Comparison of ENCODE assay signal across 17 cellular contexts in genomic region chr5:7926296-7926695, GRCh38. TPM values are rescaled to one million over a fixed set of nuclear protein-coding genes. Genes with fewer than 3 reads are reported as not detected.
DNase-seq lines count a peak whose midpoint lies in the region; ATAC-seq and TF ChIP-seq lines count a peak whose summit lies in the region.
"Had no signal": no experiment of that assay in that cellular context is flagged by ENCODE, and none has a peak within 500 bp of the region (broad histone marks: within the 10 kb centered on the region; RNA-seq: fewer than 3 reads in every experiment).

No MANE protein-coding gene starts in this region.

- WGBS in GM23248 (ENCODE audit: low coverage in 1 of 2, low lambda C conversion rate in 2 of 2, missing lambda C conversion rate in 2 of 2), 2 experiments, result 9% methylated on average over 4 of the region's 4 CpGs
- WGBS in smooth muscle cell (ENCODE audit: low lambda C conversion rate), result 57% methylated on average over 4 of the region's 4 CpGs

- H3K27ac ChIP-seq in GM23248, result peak overlapping the region; percentile 92
- peak overlapping the region; percentile 31 for H3K27ac ChIP-seq in smooth muscle cell (ENCODE audit: low read depth)
- no peak overlapping the region for H3K27ac ChIP-seq in vagina
- H3K27ac ChIP-seq: PC-9, right lobe of liver had no signal

- no peak for TF ChIP-seq CTCF in smooth muscle cell (IDR thresholded peaks at IDR 0.05; ENCODE audit: borderline replicate concordance, insufficient read depth, poor library complexity, severe bottlenecking)
- no peak for TF ChIP-seq CTCF in vagina (IDR thresholded peaks at IDR 0.05)

- H2AFZ ChIP-seq in GM23248, result no peak overlapping the region
- H2AFZ ChIP-seq in smooth muscle cell (ENCODE audit: low read depth), result no peak overlapping the region
- H2AFZ ChIP-seq: PC-9 had no signal

- ATAC-seq in GM18861 (IDR thresholded peaks at IDR 0.05; ENCODE audit: unreplicated experiment), result no peak
- ATAC-seq: T-cell had no signal

- H3K9ac ChIP-seq in GM23248 (peak overlapping the region; percentile 75), smooth muscle cell (ENCODE audit: low read depth) (no peak overlapping the region)

- H3K4me3 ChIP-seq in GM23248, result 0 out of 2 replicates have a peak overlapping the region, but pooled peaks have one; percentile 24
- no peak overlapping the region for H3K4me3 ChIP-seq in smooth muscle cell
- H3K4me3 ChIP-seq in vagina, result no peak overlapping the region
- H3K4me3 ChIP-seq: PC-9, right lobe of liver had no signal

- DNase-seq in GM23248 (peak; percentile 97), T1000 (lab: John Stamatoyannopoulos, UW) (peak; percentile 58), fibroblast of the conjunctiva (ENCODE audit: low read depth) (peak; percentile 10), smooth muscle cell (lab: John Stamatoyannopoulos, UW; ENCODE audit: unreplicated experiment) (no peak), vagina (ENCODE audit: extremely low spot score in 2 of 2) (no peak)
- DNase-seq in activated CD4-positive, alpha-beta T cell treated with anti-CD3 and anti-CD28 coated beads for 4 hours, result no peak
- DNase-seq: activated CD4-positive, CD25-positive, alpha-beta regulatory T cell; COR-L47; KBM-7; NCI-H510A treated with DMSO at 0.1 percent for 48 hours; nephron progenitor cell; PC-9; right lobe of liver; stimulated activated CD4-positive, alpha-beta T cell treated with anti-CD3 and anti-CD28 coated beads, Interleukin-4, amount 100 ng/mL, for 24 hours; T-cell; trophoblast cell had no signal

- H3K9me3 ChIP-seq in GM23248 (ENCODE audit: low read depth) (no peaks in the 10 kb centered on the region), smooth muscle cell (replicated peaks; ENCODE audit: low read depth) (no peaks in the 10 kb centered on the region), vagina (no peaks in the 10 kb centered on the region)
- H3K9me3 ChIP-seq: right lobe of liver had no signal

- H3K36me3 ChIP-seq in GM23248 (ENCODE audit: low read depth), result no peaks in the 10 kb centered on the region
- H3K36me3 ChIP-seq in smooth muscle cell (ENCODE audit: low read depth), result no peaks in the 10 kb centered on the region
- no peaks in the 10 kb centered on the region for H3K36me3 ChIP-seq in vagina
- H3K36me3 ChIP-seq: right lobe of liver had no signal

- H3F3A ChIP-seq in GM23248 (ENCODE audit: insufficient read depth) (peaks cover 22% of the 10 kb centered on the region), smooth muscle cell (ENCODE audit: low read depth) (no peaks in the 10 kb centered on the region)

- 0 out of 2 replicates have a peak, but pooled peaks cover 4% of the 10 kb centered on the region for H3K27me3 ChIP-seq in GM23248 (replicated peaks; ENCODE audit: insufficient read depth)
- peaks cover 14% of the 10 kb centered on the region for H3K27me3 ChIP-seq in smooth muscle cell (ENCODE audit: low read depth)
- no peaks in the 10 kb centered on the region for H3K27me3 ChIP-seq in vagina
- H3K27me3 ChIP-seq: right lobe of liver had no signal

- in situ Hi-C loops in GM23248 (cut with MboI), result no loop called here

- intact Hi-C loops in vagina (cut with DNase I), result no loop called here

- peak overlapping the region; percentile 79 for H3K4me2 ChIP-seq in GM23248 (ENCODE audit: unreplicated experiment)
- H3K4me2 ChIP-seq in smooth muscle cell, result no peak overlapping the region
- H3K4me2 ChIP-seq: PC-9 had no signal

- H3K9me2 ChIP-seq in GM23248 (ENCODE audit: insufficient read depth), result no peaks in the 10 kb centered on the region

- H4K20me1 ChIP-seq in GM23248 (ENCODE audit: insufficient read depth) (no peaks in the 10 kb centered on the region), smooth muscle cell (ENCODE audit: low read depth) (no peaks in the 10 kb centered on the region)

- no peak for TF ChIP-seq POLR2A in vagina (IDR thresholded peaks at IDR 0.05)

- H3K79me2 ChIP-seq in GM23248 (ENCODE audit: insufficient read depth) (no peaks in the 10 kb centered on the region), smooth muscle cell (ENCODE audit: low read depth) (no peaks in the 10 kb centered on the region)

- peaks cover 17% of the 10 kb centered on the region for H3K4me1 ChIP-seq in GM23248 (ENCODE audit: insufficient read depth)
- no peaks in the 10 kb centered on the region for H3K4me1 ChIP-seq in smooth muscle cell (ENCODE audit: low read depth)
- no peaks in the 10 kb centered on the region for H3K4me1 ChIP-seq in vagina
- H3K4me1 ChIP-seq: right lobe of liver had no signal

RNA-seq across cellular contexts. Expression of gene MTRR, which starts 57.3 kb away (rescaled TPM):
- total RNA-seq in GM23248 (2014; rRNA removed; shearing (Covaris generic)), result 29.3 and 44.0 TPM in 2 replicates
- polyA plus RNA-seq in GM23248 (2016; fragmentation: Nextera tagmentation; extraction: Ambion mirVana) (27.4 and 27.6 TPM in 2 replicates), smooth muscle cell (16.2 and 18.3 TPM in 2 replicates)
- total RNA-seq in smooth muscle cell (23.7 and 24.5 TPM in 2 replicates), vagina (33.1 TPM)

RNA-seq across cellular contexts. Expression of gene FASTKD3, which starts 57.5 kb away (rescaled TPM):
- 9.3 and 23.9 TPM in 2 replicates for total RNA-seq in GM23248 (2014; rRNA removed; shearing (Covaris generic))
- polyA plus RNA-seq in GM23248 (2016; fragmentation: Nextera tagmentation; extraction: Ambion mirVana), result 9.1 and 10.6 TPM in 2 replicates
- 16.5 and 18.0 TPM in 2 replicates for total RNA-seq in smooth muscle cell
- 4.6 and 12.6 TPM in 2 replicates for polyA plus RNA-seq in smooth muscle cell
- 14.7 TPM for total RNA-seq in vagina

Comparison
In these comparisons a context has a peak if more than half of its experiments do, and no peak if none do; other contexts are left out.
1. DNase-seq: peak in GM23248 (single experiment), T1000 (single experiment) and fibroblast of the conjunctiva (single experiment); none in smooth muscle cell (single experiment), vagina (0 of 2) and activated CD4-positive, alpha-beta T cell treated with anti-CD3 and anti-CD28 coated beads for 4 hours (0 of 2).